8 cellular contexts compared by ENCODE assay signal in genomic region chr15:98853161-98853560, GRCh38.
DNase-seq lines count a peak whose midpoint lies in the region; ATAC-seq and TF ChIP-seq lines count a peak whose summit lies in the region.

No MANE protein-coding gene starts in this region.

- H3K9me3 ChIP-seq in OCI-LY3 (ENCODE audit: insufficient read depth, low read length) (no peaks in the 10 kb centered on the region), esophagus squamous epithelium (no peaks in the 10 kb centered on the region), muscle layer of duodenum (ENCODE audit: control insufficient read depth in 1 of 2, low read length in 2 of 2) (no peaks in the 10 kb centered on the region)

- no peaks in the 10 kb centered on the region for H3K36me3 ChIP-seq in ACC112 (ENCODE audit: insufficient read depth, low read length)
- H3K36me3 ChIP-seq in OCI-LY3 (replicated peaks; ENCODE audit: low read depth, low read length), result no peaks in the 10 kb centered on the region
- H3K36me3 ChIP-seq in esophagus squamous epithelium, result no peaks in the 10 kb centered on the region
- H3K36me3 ChIP-seq in muscle layer of duodenum (ENCODE audit: control insufficient read depth in 1 of 2, insufficient read depth in 2 of 2, low read length in 2 of 2), result no peaks in the 10 kb centered on the region

- H2AFZ ChIP-seq in ACC112 (ENCODE audit: low read length, unreplicated experiment) (peak overlapping the region; percentile 34), OCI-LY3 (ENCODE audit: low read depth, low read length) (peak overlapping the region; percentile 67)

- H3K9me3 Mint-ChIP-seq in activated T-cell treated with anti-CD3 and anti-CD28 coated beads, Interleukin-2, amount 50 U/mL, for 72 hours, result no peaks in the 10 kb centered on the region
- no peaks in the 10 kb centered on the region for H3K9me3 Mint-ChIP-seq in stimulated activated effector memory CD8-positive, alpha-beta T cell treated with anti-CD3 and anti-CD28 coated beads, Interleukin-12 subunit alpha, Interleukin-12 subunit beta, amount 100 ng/mL, for 72 hours

- H3K27ac ChIP-seq in ACC112 (ENCODE audit: low read depth, low read length) (peak overlapping the region; percentile 97), OCI-LY3 (ENCODE audit: low read length) (no peak overlapping the region), esophagus squamous epithelium (peak overlapping the region; percentile 82 to 90 (median 88)), muscle layer of duodenum (ENCODE audit: low read length) (peak overlapping the region; percentile 91)

- DNase-seq in HuH-7.5 (ENCODE audit: low spot score) (peak; percentile 76), esophagus squamous epithelium (lab: John Stamatoyannopoulos, UW) (peak; percentile 24)
- peak; percentile 75 to 78 for DNase-seq in activated T-cell treated with anti-CD3 and anti-CD28 coated beads, Interleukin-2, amount 50 U/mL, for 72 hours
- peak; percentile 51 to 86 for DNase-seq in stimulated activated effector memory CD8-positive, alpha-beta T cell treated with anti-CD3 and anti-CD28 coated beads, Interleukin-12 subunit alpha, Interleukin-12 subunit beta, amount 100 ng/mL, for 72 hours (ENCODE audit: low spot score in 2 of 2)

- 2 to 3% methylated on average over 8 of the region's 8 CpGs for WGBS in esophagus squamous epithelium, 2 donors

- peak in 1 of 4 donors; percentile 49 for TF ChIP-seq POLR2A in esophagus squamous epithelium (IDR thresholded peaks at IDR 0.05)

- intact Hi-C loops in esophagus squamous epithelium (cut with DNase I), result no loop called here

- no peaks in the 10 kb centered on the region for H3K36me3 Mint-ChIP-seq in activated T-cell treated with anti-CD3 and anti-CD28 coated beads, Interleukin-2, amount 50 U/mL, for 72 hours (ENCODE audit: insufficient read depth in 2 of 2)
- peaks cover 23% of the 10 kb centered on the region for H3K36me3 Mint-ChIP-seq in stimulated activated effector memory CD8-positive, alpha-beta T cell treated with anti-CD3 and anti-CD28 coated beads, Interleukin-12 subunit alpha, Interleukin-12 subunit beta, amount 100 ng/mL, for 72 hours

- peak overlapping the region; percentile 94 for H3K27ac Mint-ChIP-seq in activated T-cell treated with anti-CD3 and anti-CD28 coated beads, Interleukin-2, amount 50 U/mL, for 72 hours
- H3K27ac Mint-ChIP-seq in stimulated activated effector memory CD8-positive, alpha-beta T cell treated with anti-CD3 and anti-CD28 coated beads, Interleukin-12 subunit alpha, Interleukin-12 subunit beta, amount 100 ng/mL, for 72 hours, result peak overlapping the region; percentile 95

- no peaks in the 10 kb centered on the region for H3K27me3 Mint-ChIP-seq in activated T-cell treated with anti-CD3 and anti-CD28 coated beads, Interleukin-2, amount 50 U/mL, for 72 hours (ENCODE audit: low read depth)

- ATAC-seq in GM18907 (IDR thresholded peaks at IDR 0.05; ENCODE audit: unreplicated experiment), result peak; percentile 38
- ATAC-seq in activated T-cell treated with anti-CD3 and anti-CD28 coated beads, Interleukin-2, amount 50 U/mL, for 72 hours (replicated peaks in 1 of 2), result peak; percentile 43 to 46
- ATAC-seq in stimulated activated effector memory CD8-positive, alpha-beta T cell treated with anti-CD3 and anti-CD28 coated beads, Interleukin-12 subunit alpha, Interleukin-12 subunit beta, amount 100 ng/mL, for 72 hours, result peak; percentile 61

- H3K4me1 ChIP-seq in ACC112 (ENCODE audit: control insufficient read depth, insufficient read depth, low read length, unreplicated experiment), result peaks cover 61% of the 10 kb centered on the region
- peaks cover 37% of the 10 kb centered on the region for H3K4me1 ChIP-seq in OCI-LY3 (ENCODE audit: low read length)
- H3K4me1 ChIP-seq in esophagus squamous epithelium, result peaks cover 44 to 92% (median 54%) of the 10 kb centered on the region in 3 donors
- peaks cover 14 to 59% of the 10 kb centered on the region in 2 donors for H3K4me1 ChIP-seq in muscle layer of duodenum (ENCODE audit: control insufficient read depth in 1 of 2, insufficient read depth in 2 of 2, low read length in 2 of 2)

- peak overlapping the region; percentile 53 for H3K9ac ChIP-seq in OCI-LY3 (ENCODE audit: low read length)

- peaks cover 63% of the 10 kb centered on the region for H3K4me1 Mint-ChIP-seq in activated T-cell treated with anti-CD3 and anti-CD28 coated beads, Interleukin-2, amount 50 U/mL, for 72 hours (ENCODE audit: low read depth)
- H3K4me1 Mint-ChIP-seq in stimulated activated effector memory CD8-positive, alpha-beta T cell treated with anti-CD3 and anti-CD28 coated beads, Interleukin-12 subunit alpha, Interleukin-12 subunit beta, amount 100 ng/mL, for 72 hours, result peaks cover 38% of the 10 kb centered on the region

- H3K4me3 Mint-ChIP-seq in activated T-cell treated with anti-CD3 and anti-CD28 coated beads, Interleukin-2, amount 50 U/mL, for 72 hours, result peak overlapping the region; percentile 96 to 97
- H3K4me3 Mint-ChIP-seq in stimulated activated effector memory CD8-positive, alpha-beta T cell treated with anti-CD3 and anti-CD28 coated beads, Interleukin-12 subunit alpha, Interleukin-12 subunit beta, amount 100 ng/mL, for 72 hours, result peak overlapping the region; percentile 96

- H3K4me3 ChIP-seq in ACC112 (ENCODE audit: low read depth, low read length), result peak overlapping the region; percentile 87
- peak overlapping the region; percentile 82 for H3K4me3 ChIP-seq in OCI-LY3 (ENCODE audit: low read length)
- H3K4me3 ChIP-seq in esophagus squamous epithelium, result peak overlapping the region; percentile 46 to 76 (median 58)
- H3K4me3 ChIP-seq in muscle layer of duodenum (ENCODE audit: low read depth in 1 of 2, low read length in 2 of 2), result peak overlapping the region; percentile 79 to 89

- H3K27me3 ChIP-seq in ACC112 (ENCODE audit: insufficient read depth, low read length), result no peaks in the 10 kb centered on the region
- peaks cover 5% of the 10 kb centered on the region; the same call in 1 of the 2 replicates for H3K27me3 ChIP-seq in OCI-LY3 (ENCODE audit: low read depth, low read length)
- no peaks in the 10 kb centered on the region for H3K27me3 ChIP-seq in esophagus squamous epithelium
- H3K27me3 ChIP-seq in muscle layer of duodenum (ENCODE audit: low read depth, low read length), result no peaks in the 10 kb centered on the region

- TF ChIP-seq CTCF in OCI-LY3 (IDR thresholded peaks at IDR 0.05; ENCODE audit: low read depth, low read length), result no peak
- TF ChIP-seq CTCF in esophagus squamous epithelium (IDR thresholded peaks at IDR 0.05), result peak in 4 of 6 experiments; percentile 6 to 29 (median 8)

- H3K4me2 ChIP-seq in OCI-LY3 (ENCODE audit: low read length), result peak overlapping the region; percentile 93

- H4K20me1 ChIP-seq in OCI-LY3 (ENCODE audit: insufficient read depth, low read length), result peaks cover 24% of the 10 kb centered on the region

- H3K79me2 ChIP-seq in ACC112 (ENCODE audit: control insufficient read depth, insufficient read depth, low read length, unreplicated experiment), result peaks cover 50% of the 10 kb centered on the region
- peaks cover 15% of the 10 kb centered on the region; the same call in 1 of the 2 replicates for H3K79me2 ChIP-seq in OCI-LY3 (ENCODE audit: low read length)

Comparison
In these comparisons a context has a peak if more than half of its experiments do, and no peak if none do; other contexts are left out.
1. DNase-seq: peak in every context shown above with its lines; median percentile 76 in activated T-cell treated with anti-CD3 and anti-CD28 coated beads, Interleukin-2, amount 50 U/mL, for 72 hours; 76 in HuH-7.5; 68 in stimulated activated effector memory CD8-positive, alpha-beta T cell treated with anti-CD3 and anti-CD28 coated beads, Interleukin-12 subunit alpha, Interleukin-12 subunit beta, amount 100 ng/mL, for 72 hours; 24 in esophagus squamous epithelium.